ENCODE assay signal across 9 cellular contexts in the genomic region with DNA sequence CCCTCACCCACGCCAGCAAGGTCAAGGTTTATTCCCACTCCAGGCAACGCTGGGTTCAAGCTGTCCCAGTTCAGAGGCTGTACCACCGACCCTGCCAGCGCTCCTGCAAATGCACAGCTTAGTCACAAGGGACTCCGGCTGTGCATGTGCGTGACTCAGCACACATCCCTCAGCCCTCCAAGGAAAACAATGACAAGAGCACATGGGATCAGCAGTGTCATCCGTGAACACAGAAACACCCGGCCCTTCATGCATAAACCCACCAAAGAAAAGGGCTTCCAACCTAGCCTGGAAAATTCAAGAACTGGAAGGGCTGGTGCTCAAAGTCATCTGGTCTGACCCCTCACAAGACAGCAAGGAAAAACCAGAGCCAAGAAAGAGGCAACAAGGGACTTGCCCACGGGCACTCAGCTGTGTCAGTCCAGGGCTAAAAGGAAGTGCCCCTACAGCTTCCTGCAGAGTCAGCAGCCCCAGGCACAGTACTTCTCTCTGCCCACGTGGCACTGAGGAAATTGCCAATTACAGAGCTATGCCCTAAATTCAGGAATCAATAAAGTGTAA.
DNase-seq lines count a peak whose midpoint lies in the region; ATAC-seq and TF ChIP-seq lines count a peak whose summit lies in the region.
"Had no signal": no experiment of that assay in that cellular context is flagged by ENCODE, and none has a peak within 500 bp of the region (broad histone marks: within the 10 kb centered on the region; RNA-seq: fewer than 3 reads in every experiment).

No MANE protein-coding gene starts in this region.

- H3K9me3 ChIP-seq in uterus = no peaks in the 10 kb centered on the region
- H3K9me3 ChIP-seq in HAP-1 = no peaks in the 10 kb centered on the region

- peaks cover 3% of the 10 kb centered on the region in 2 donors for H3K4me1 ChIP-seq in uterus
- H3K4me1 ChIP-seq in HAP-1 = no peaks in the 10 kb centered on the region

- H3K27me3 ChIP-seq in uterus = no peaks in the 10 kb centered on the region
- peaks cover 6% of the 10 kb centered on the region; the same call in 1 of the 2 replicates for H3K27me3 ChIP-seq in HAP-1 (ENCODE audit: low read depth)

- H3K27ac ChIP-seq in uterus = peak overlapping the region; percentile 6 to 40

- no peak for TF ChIP-seq CTCF in uterus (IDR thresholded peaks at IDR 0.05)

- H3K4me3 ChIP-seq in uterus = no peak overlapping the region
- H3K4me3 ChIP-seq in HAP-1 = no peak overlapping the region

- H3K36me3 ChIP-seq in uterus (no peaks in the 10 kb centered on the region), HAP-1 (replicated peaks) (no peaks in the 10 kb centered on the region)

- ATAC-seq in HG02840 (IDR thresholded peaks at IDR 0.05; ENCODE audit: low FRiP score, unreplicated experiment) = no peak
- ATAC-seq in GM18909 (IDR thresholded peaks at IDR 0.05; ENCODE audit: poor library complexity, unreplicated experiment) = no peak

- in situ Hi-C loops in HAP-1 (cut with MboI; ENCODE audit: low sequenced_read_pairs) = no loop called here

- intact Hi-C loops in uterus (cut with DNase I; ENCODE audit: low total_unique reads) = no loop called here

- DNase-seq in NCI-H524 (lab: John Stamatoyannopoulos, UW) = peak; percentile 34 to 62
- DNase-seq in NCI-H524 treated with DMSO at 0.1 percent for 48 hours (lab: John Stamatoyannopoulos, UW) = no peak
- DNase-seq in amniotic epithelial cell (ENCODE audit: low read depth) = peak; percentile 65
- peak; percentile 81 for DNase-seq in iris pigment epithelial cell (ENCODE audit: low read depth)
- no peak for DNase-seq in uterus
- DNase-seq in HAP-1 (ENCODE audit: low spot score in 2 of 2) = no peak
- DNase-seq: CD4-positive, CD25-positive, alpha-beta regulatory T cell had no signal

- TF ChIP-seq POLR2A in uterus (IDR thresholded peaks at IDR 0.05) = no peak

Comparison
In these comparisons a context has a peak if more than half of its experiments do, and no peak if none do; other contexts are left out.
1. DNase-seq: peak in NCI-H524 (2 of 2), amniotic epithelial cell (single experiment) and iris pigment epithelial cell (single experiment); none in NCI-H524 treated with DMSO at 0.1 percent for 48 hours (single experiment), uterus (0 of 2) and HAP-1 (0 of 2).